1 cellular context compared by ENCODE assay signal in the genomic region with DNA sequence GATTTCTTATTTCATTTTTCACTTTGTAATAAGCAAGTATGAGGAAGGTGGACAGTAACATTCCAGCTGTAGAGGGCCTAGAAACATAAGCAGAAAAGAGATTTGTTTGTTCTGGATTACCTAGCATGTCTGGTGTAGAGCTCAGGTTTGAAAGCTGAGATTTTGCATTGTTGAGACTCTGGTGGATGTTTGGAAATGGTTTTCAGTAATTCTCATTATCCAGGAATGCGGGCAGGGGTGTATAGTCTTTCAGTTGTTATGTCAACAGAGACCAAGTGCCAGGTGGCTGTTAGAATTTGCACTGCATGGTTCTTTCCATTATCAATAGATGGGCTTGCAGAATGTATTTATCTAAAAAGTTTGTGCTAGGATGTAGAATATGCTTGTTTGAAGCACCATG.
TF ChIP-seq lines count a peak whose summit lies in the region.

No MANE protein-coding gene starts in this region.

TF ChIP-seq in H1, 55 proteins besides CTCF, POLR2A, EP300 and RAD21:
- no peak for TF ChIP-seq SRF (IDR thresholded peaks at IDR 0.05; ENCODE audit: low read depth, low read length)
- TF ChIP-seq ASH2L (IDR thresholded peaks at IDR 0.05; ENCODE audit: low read length), result no peak
- TF ChIP-seq NANOG (IDR thresholded peaks at IDR 0.05; ENCODE audit: insufficient read depth, low read depth, low read length, poor library complexity, severe bottlenecking), result no peak
- no peak for TF ChIP-seq CBX8 (IDR thresholded peaks at IDR 0.05; ENCODE audit: borderline replicate concordance, low read depth, low read length)
- no peak for TF ChIP-seq CREB1 (IDR thresholded peaks at IDR 0.05)
- TF ChIP-seq POU5F1 (IDR thresholded peaks at IDR 0.05; ENCODE audit: low read depth, low read length), result no peak
- no peak for TF ChIP-seq CBX5 (IDR thresholded peaks at IDR 0.05; ENCODE audit: low read depth, low read length)
- TF ChIP-seq SIN3A (conservative IDR thresholded peaks at IDR 0.05 in 1 of 2, IDR thresholded peaks at IDR 0.05 in 1 of 2; ENCODE audit: low read depth in 1 of 2, low read length in 2 of 2), result no peak
- TF ChIP-seq, protein P1, sequence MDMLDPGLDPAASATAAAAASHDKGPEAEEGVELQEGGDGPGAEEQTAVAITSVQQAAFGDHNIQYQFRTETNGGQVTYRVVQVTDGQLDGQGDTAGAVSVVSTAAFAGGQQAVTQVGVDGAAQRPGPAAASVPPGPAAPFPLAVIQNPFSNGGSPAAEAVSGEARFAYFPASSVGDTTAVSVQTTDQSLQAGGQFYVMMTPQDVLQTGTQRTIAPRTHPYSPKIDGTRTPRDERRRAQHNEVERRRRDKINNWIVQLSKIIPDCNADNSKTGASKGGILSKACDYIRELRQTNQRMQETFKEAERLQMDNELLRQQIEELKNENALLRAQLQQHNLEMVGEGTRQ (IDR thresholded peaks at IDR 0.05; ENCODE audit: low read length), result no peak
- no peak for TF ChIP-seq TBP (IDR thresholded peaks at IDR 0.05; ENCODE audit: low read depth, low read length)
- TF ChIP-seq, protein P2, sequence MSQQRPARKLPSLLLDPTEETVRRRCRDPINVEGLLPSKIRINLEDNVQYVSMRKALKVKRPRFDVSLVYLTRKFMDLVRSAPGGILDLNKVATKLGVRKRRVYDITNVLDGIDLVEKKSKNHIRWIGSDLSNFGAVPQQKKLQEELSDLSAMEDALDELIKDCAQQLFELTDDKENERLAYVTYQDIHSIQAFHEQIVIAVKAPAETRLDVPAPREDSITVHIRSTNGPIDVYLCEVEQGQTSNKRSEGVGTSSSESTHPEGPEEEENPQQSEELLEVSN (IDR thresholded peaks at IDR 0.05), result no peak
- no peak for TF ChIP-seq SIRT6 (IDR thresholded peaks at IDR 0.05; ENCODE audit: low read length)
- TF ChIP-seq, protein P3, sequence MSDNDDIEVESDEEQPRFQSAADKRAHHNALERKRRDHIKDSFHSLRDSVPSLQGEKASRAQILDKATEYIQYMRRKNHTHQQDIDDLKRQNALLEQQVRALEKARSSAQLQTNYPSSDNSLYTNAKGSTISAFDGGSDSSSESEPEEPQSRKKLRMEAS (IDR thresholded peaks at IDR 0.05), result no peak
